Comparison of ENCODE assay signal across 8 cellular contexts in genomic region chr18:35041752-35042379, GRCh38. TPM values are rescaled to one million over a fixed set of nuclear protein-coding genes. Genes with fewer than 3 reads are reported as not detected.
DNase-seq lines count a peak whose midpoint lies in the region; ATAC-seq, FAIRE-seq and TF ChIP-seq lines count a peak whose summit lies in the region.

No MANE protein-coding gene starts in this region.

- no peak for TF ChIP-seq CTCF in adrenal gland (IDR thresholded peaks at IDR 0.05)

- DNase-seq in GM12892 (ENCODE audit: insufficient read length) (no peak), NCI-H2227 (lab: John Stamatoyannopoulos, UW; ENCODE audit: unreplicated experiment) (peak; percentile 63), adrenal gland (no peak), small intestine (no peak), H54 (ENCODE audit: insufficient read length, low spot score) (no peak)

- ATAC-seq in GM18511 (IDR thresholded peaks at IDR 0.05; ENCODE audit: unreplicated experiment), result no peak
- no peak for ATAC-seq in HG02678 (IDR thresholded peaks at IDR 0.05; ENCODE audit: unreplicated experiment)

- no peaks in the 10 kb centered on the region for H3K27me3 ChIP-seq in adrenal gland
- H3K27me3 ChIP-seq in small intestine (ENCODE audit: control insufficient read depth in 2 of 2, insufficient read depth in 2 of 2, low read length in 2 of 2), result no peaks in the 10 kb centered on the region

- H3K4me3 ChIP-seq in adrenal gland, result peak overlapping the region; percentile 22 to 90 (median 68)
- peak overlapping the region; percentile 86 for H3K4me3 ChIP-seq in iPS-18c (ENCODE audit: insufficient read depth, low read depth, low read length)
- peak overlapping the region; percentile 73 to 76 for H3K4me3 ChIP-seq in small intestine (ENCODE audit: low read depth in 1 of 2, low read length in 2 of 2)

- FAIRE-seq in GM12892 (lab: Jason Lieb, UNC) (peak; percentile 69), small intestine (lab: Jason Lieb, UNC) (no peak), H54 (lab: Jason Lieb, UNC) (no peak)

- H3K36me3 ChIP-seq in adrenal gland (replicated peaks in 1 of 2), result no peaks in the 10 kb centered on the region
- H3K36me3 ChIP-seq in small intestine (ENCODE audit: control insufficient read depth in 2 of 2, insufficient read depth in 2 of 2, low read length in 2 of 2), result no peaks in the 10 kb centered on the region

- H3K9me3 ChIP-seq in adrenal gland (replicated peaks in 1 of 3) (no peaks in the 10 kb centered on the region), iPS-18c (ENCODE audit: control insufficient read depth, insufficient read depth, low read length) (no peaks in the 10 kb centered on the region), small intestine (ENCODE audit: control insufficient read depth, low read depth) (no peaks in the 10 kb centered on the region)

- H3K4me1 ChIP-seq in adrenal gland (replicated peaks in 1 of 2) (peaks cover 33 to 65% of the 10 kb centered on the region in 2 donors), small intestine (ENCODE audit: control insufficient read depth in 2 of 2, insufficient read depth in 1 of 2, low read depth in 1 of 2, low read length in 1 of 2) (peaks cover 0 to 10% of the 10 kb centered on the region in 2 donors)

- WGBS in adrenal gland, 4 donors, result 0 to 2% (median 1%) methylated on average over 11 to 13 of the region's 13 CpGs
- 1 to 2% (median 2%) methylated on average over 13 of the region's 13 CpGs for WGBS in small intestine, 3 donors

- peak overlapping the region; percentile 1 to 95 (median 92) for H3K27ac ChIP-seq in adrenal gland
- H3K27ac ChIP-seq in small intestine (ENCODE audit: low read depth in 1 of 2, low read length in 1 of 2), result peak overlapping the region; percentile 87 to 93

- intact Hi-C loops in adrenal gland (cut with DNase I), result no loop called here

- TF ChIP-seq POLR2A in GM12892 (IDR thresholded peaks at IDR 0.05; ENCODE audit: low read depth, low read length) (no peak), adrenal gland (IDR thresholded peaks at IDR 0.05) (no peak), H54 (IDR thresholded peaks at IDR 0.05; ENCODE audit: low read depth, low read length) (no peak)

RNA-seq across cellular contexts. Expression of gene MAPRE2, which starts 0.7 kb away (rescaled TPM):
- 15.3 TPM for polyA plus RNA-seq in GM12892 (2012; ENCODE audit: missing spikeins)
- total RNA-seq in adrenal gland, result 100 to 1,000 TPM in 3 of 8 donors, 10 to 100 TPM in 5; 42.7 to 144 (median 89.1) TPM
- 10 to 100 TPM; 30.2 to 89.3 (median 39.4) TPM for polyA plus RNA-seq in adrenal gland
- 10 to 100 TPM in 1 of 3 donors, 1 to 10 TPM in 2; 6.2 to 14.9 (median 7.6) TPM for polyA plus RNA-seq in small intestine
